ENCODE assay signal across 1 cellular context in the genomic region with DNA sequence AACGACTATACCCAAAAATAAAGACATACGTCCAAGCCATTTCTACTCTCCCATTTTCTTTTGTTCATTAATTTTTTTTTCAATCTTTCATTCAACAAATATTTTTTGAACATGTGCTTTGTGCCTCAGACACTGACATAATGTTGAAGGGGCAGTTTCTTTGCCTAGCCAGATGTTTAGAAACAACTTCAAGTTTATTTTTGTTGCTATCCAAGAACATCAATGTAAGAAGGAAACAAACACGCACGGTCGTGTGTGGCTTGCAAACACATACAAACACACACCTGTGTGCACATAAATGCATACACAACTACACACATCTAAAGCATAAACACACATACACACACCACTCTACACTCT.
TF ChIP-seq lines count a peak whose summit lies in the region.

No MANE protein-coding gene starts in this region.

TF ChIP-seq in liver, 16 proteins besides CTCF, POLR2A, EP300 and RAD21:
- TF ChIP-seq, protein P1, sequence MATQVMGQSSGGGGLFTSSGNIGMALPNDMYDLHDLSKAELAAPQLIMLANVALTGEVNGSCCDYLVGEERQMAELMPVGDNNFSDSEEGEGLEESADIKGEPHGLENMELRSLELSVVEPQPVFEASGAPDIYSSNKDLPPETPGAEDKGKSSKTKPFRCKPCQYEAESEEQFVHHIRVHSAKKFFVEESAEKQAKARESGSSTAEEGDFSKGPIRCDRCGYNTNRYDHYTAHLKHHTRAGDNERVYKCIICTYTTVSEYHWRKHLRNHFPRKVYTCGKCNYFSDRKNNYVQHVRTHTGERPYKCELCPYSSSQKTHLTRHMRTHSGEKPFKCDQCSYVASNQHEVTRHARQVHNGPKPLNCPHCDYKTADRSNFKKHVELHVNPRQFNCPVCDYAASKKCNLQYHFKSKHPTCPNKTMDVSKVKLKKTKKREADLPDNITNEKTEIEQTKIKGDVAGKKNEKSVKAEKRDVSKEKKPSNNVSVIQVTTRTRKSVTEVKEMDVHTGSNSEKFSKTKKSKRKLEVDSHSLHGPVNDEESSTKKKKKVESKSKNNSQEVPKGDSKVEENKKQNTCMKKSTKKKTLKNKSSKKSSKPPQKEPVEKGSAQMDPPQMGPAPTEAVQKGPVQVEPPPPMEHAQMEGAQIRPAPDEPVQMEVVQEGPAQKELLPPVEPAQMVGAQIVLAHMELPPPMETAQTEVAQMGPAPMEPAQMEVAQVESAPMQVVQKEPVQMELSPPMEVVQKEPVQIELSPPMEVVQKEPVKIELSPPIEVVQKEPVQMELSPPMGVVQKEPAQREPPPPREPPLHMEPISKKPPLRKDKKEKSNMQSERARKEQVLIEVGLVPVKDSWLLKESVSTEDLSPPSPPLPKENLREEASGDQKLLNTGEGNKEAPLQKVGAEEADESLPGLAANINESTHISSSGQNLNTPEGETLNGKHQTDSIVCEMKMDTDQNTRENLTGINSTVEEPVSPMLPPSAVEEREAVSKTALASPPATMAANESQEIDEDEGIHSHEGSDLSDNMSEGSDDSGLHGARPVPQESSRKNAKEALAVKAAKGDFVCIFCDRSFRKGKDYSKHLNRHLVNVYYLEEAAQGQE (IDR thresholded peaks at IDR 0.05), result no peak
- TF ChIP-seq FOXA1 (IDR thresholded peaks at IDR 0.05) (no peak), GABPA (IDR thresholded peaks at IDR 0.05 in 1 of 2, conservative IDR thresholded peaks at IDR 0.05 in 1 of 2) (no peak)
